ENCODE assay signal across 15 cellular contexts in genomic region chr7:18414885-18415284, GRCh38.
DNase-seq lines count a peak whose midpoint lies in the region; FAIRE-seq and TF ChIP-seq lines count a peak whose summit lies in the region.
"Had no signal": no experiment of that assay in that cellular context is flagged by ENCODE, and none has a peak within 500 bp of the region (broad histone marks: within the 10 kb centered on the region; RNA-seq: fewer than 3 reads in every experiment).

No MANE protein-coding gene starts in this region.

- no peaks in the 10 kb centered on the region for H3K79me2 ChIP-seq in ACC112 (ENCODE audit: control insufficient read depth, insufficient read depth, low read length, unreplicated experiment)
- no peaks in the 10 kb centered on the region for H3K79me2 ChIP-seq in H1 (ENCODE audit: control insufficient read depth in 1 of 2, insufficient read depth in 2 of 2, low read length in 2 of 2)

- no peak overlapping the region for H4K8ac ChIP-seq in H1 (ENCODE audit: extremely low read depth, insufficient read depth, low read length)

- H4K20me1 ChIP-seq in H1 (replicated peaks in 1 of 2; ENCODE audit: control insufficient read depth in 1 of 2, insufficient read depth in 2 of 2, low read length in 2 of 2) = no peaks in the 10 kb centered on the region
- H4K20me1 ChIP-seq: BLaER1 had no signal

- no peak overlapping the region for H2BK120ac ChIP-seq in H1 (replicated peaks; ENCODE audit: low read depth, low read length)

- FAIRE-seq in H1 (lab: Jason Lieb, UNC) = peak; percentile 28

- no peak overlapping the region for H2BK15ac ChIP-seq in H1 (ENCODE audit: low read length)

- no peak overlapping the region for H3K9ac ChIP-seq in H1 (replicated peaks in 1 of 4; ENCODE audit: extremely low read depth in 1 of 4, low read depth in 3 of 4, low read length in 3 of 4)
- H3K9ac ChIP-seq: BLaER1 had no signal

- H2AFZ ChIP-seq in ACC112 (ENCODE audit: low read length, unreplicated experiment) = peak overlapping the region; percentile 31
- H2AFZ ChIP-seq in H1 (ENCODE audit: low read length) = peak overlapping the region; percentile 36; the same call in 1 of the 2 replicates

- no peak overlapping the region for H3K4me3 ChIP-seq in ACC112 (ENCODE audit: low read depth, low read length)
- no peak overlapping the region for H3K4me3 ChIP-seq in H1 (ENCODE audit: extremely low read depth in 1 of 4, insufficient read depth in 2 of 4, low read depth in 3 of 4, low read length in 4 of 4)
- H3K4me3 ChIP-seq: BLaER1 had no signal

- TF ChIP-seq POLR2A in H1 (IDR thresholded peaks at IDR 0.05; ENCODE audit: control extremely low read depth in 1 of 2, low read depth in 2 of 2, low read length in 2 of 2) = no peak

- H3K36me3 ChIP-seq in ACC112 (ENCODE audit: insufficient read depth, low read length) (no peaks in the 10 kb centered on the region), H1 (ENCODE audit: control insufficient read depth in 2 of 4, insufficient read depth in 4 of 4, low read length in 3 of 4) (no peaks in the 10 kb centered on the region)
- H3K36me3 ChIP-seq: BLaER1 had no signal

- no peak overlapping the region for H2BK12ac ChIP-seq in H1 (ENCODE audit: low read depth, low read length)

- H3K4me2 ChIP-seq in H1 (ENCODE audit: insufficient read depth in 1 of 2, low read depth in 2 of 2, low read length in 2 of 2) = no peak overlapping the region
- H3K4me2 ChIP-seq: BLaER1 had no signal

- H3K4ac ChIP-seq in H1 (replicated peaks; ENCODE audit: insufficient read length, low read depth, low read length) = no peak overlapping the region

- H2AK5ac ChIP-seq in H1 (ENCODE audit: low read depth, low read length) = no peak overlapping the region

- no peak overlapping the region for H2BK5ac ChIP-seq in H1 (ENCODE audit: low read depth, low read length)

- no peak overlapping the region for H4K91ac ChIP-seq in H1 (replicated peaks; ENCODE audit: insufficient read length, low read length)

- no peak overlapping the region for H3K23ac ChIP-seq in H1 (ENCODE audit: insufficient read length)

- H3K9me3 ChIP-seq in H1 (ENCODE audit: insufficient read depth in 2 of 2, low read depth in 1 of 2, low read length in 1 of 2) = no peaks in the 10 kb centered on the region
- H3K9me3 ChIP-seq: BLaER1 had no signal

- no peaks in the 10 kb centered on the region for H3K79me1 ChIP-seq in H1 (ENCODE audit: low read depth, low read length)

- H3K18ac ChIP-seq in H1 (ENCODE audit: extremely low read depth, low read length) = no peak overlapping the region

- H3K27ac ChIP-seq in ACC112 (ENCODE audit: low read depth, low read length) = no peak overlapping the region
- no peak overlapping the region for H3K27ac ChIP-seq in H1 (ENCODE audit: low read depth, low read length)
- H3K27ac ChIP-seq: 22Rv1, BLaER1 had no signal

- no peaks in the 10 kb centered on the region for H3K23me2 ChIP-seq in H1 (ENCODE audit: low read depth, low read length)

- no peak for TF ChIP-seq CTCF in H1 (IDR thresholded peaks at IDR 0.05; ENCODE audit: control extremely low read depth in 1 of 3, insufficient read depth in 1 of 3, low read depth in 1 of 3, low read length in 3 of 3)

- no peaks in the 10 kb centered on the region for H3K27me3 ChIP-seq in ACC112 (ENCODE audit: insufficient read depth, low read length)
- H3K27me3 ChIP-seq in H1 (replicated peaks in 1 of 4; ENCODE audit: control insufficient read depth in 3 of 4, extremely low read depth in 1 of 4, insufficient read depth in 3 of 4, low read length in 3 of 4) = no peaks in the 10 kb centered on the region
- H3K27me3 ChIP-seq: BLaER1 had no signal

- H3K56ac ChIP-seq in H1 (replicated peaks; ENCODE audit: insufficient read length, low read depth, low read length) = no peak overlapping the region

- 83% methylated on average over 7 of the region's 7 CpGs; no CpG with 5 or more reads in 1 of the 2 experiments for WGBS in H1 (ENCODE audit: extremely low coverage in 1 of 2, insufficient coverage in 1 of 2, insufficient read length in 1 of 2, insufficient replicate concordance in 2 of 2, low coverage in 1 of 2, low lambda C conversion rate in 2 of 2, missing lambda C conversion rate in 1 of 2), 2 experiments

- no peak overlapping the region for H4K5ac ChIP-seq in H1 (ENCODE audit: insufficient read length, low read depth, low read length)

- no peak overlapping the region for H3K14ac ChIP-seq in H1 (ENCODE audit: insufficient read length)

- no peak for TF ChIP-seq RAD21 in H1 (IDR thresholded peaks at IDR 0.05 in 1 of 2, conservative IDR thresholded peaks at IDR 0.05 in 1 of 2; ENCODE audit: low read depth in 2 of 2, low read length in 2 of 2)

- POLR2A ChIA-PET in H1 (lab: Charles Lee; ENCODE audit: partially characterized antibody) = no interaction called here

- DNase-seq in DMS53 (lab: John Stamatoyannopoulos, UW) = peak; percentile 28
- DNase-seq in DMS53 treated with DMSO at 0.1 percent for 48 hours (lab: John Stamatoyannopoulos, UW; ENCODE audit: unreplicated experiment) = no peak
- DNase-seq in NCI-H69 (lab: John Stamatoyannopoulos, UW) = peak; percentile 64
- no peak for DNase-seq in H1 (ENCODE audit: low read depth in 1 of 2, low spot score in 2 of 2)
- no peak for DNase-seq in occipital lobe (lab: John Stamatoyannopoulos, UW)
- DNase-seq in NCI-H1930 (lab: John Stamatoyannopoulos, UW) = no peak
- DNase-seq in T1000 (lab: John Stamatoyannopoulos, UW) = no peak
- DNase-seq: CD8-positive, alpha-beta memory T cell; MV-4-11; NCI-H187; NCI-H526; SHP77 treated with DMSO at 0.1 percent for 48 hours had no signal

- no peak overlapping the region for H2BK20ac ChIP-seq in H1 (ENCODE audit: low read length)

- TF ChIP-seq EP300 in H1 (IDR thresholded peaks at IDR 0.05; ENCODE audit: borderline replicate concordance in 1 of 2, low read depth in 2 of 2, low read length in 2 of 2) = no peak

- CTCF ChIA-PET in H1 (lab: Charles Lee; ENCODE audit: partially characterized antibody) = no interaction called here

- no peaks in the 10 kb centered on the region for H3K4me1 ChIP-seq in ACC112 (ENCODE audit: control insufficient read depth, insufficient read depth, low read length, unreplicated experiment)
- H3K4me1 ChIP-seq in H1 (replicated peaks in 1 of 4; ENCODE audit: control insufficient read depth in 3 of 4, insufficient read depth in 4 of 4, low read length in 3 of 4) = peaks cover 0 to 5% (median 0%) of the 10 kb centered on the region in 4 experiments; a peak in 2 of 7 replicates
- H3K4me1 ChIP-seq: BLaER1 had no signal

TF ChIP-seq in H1, 55 proteins besides CTCF, POLR2A, EP300 and RAD21:
- TF ChIP-seq CHD1 (IDR thresholded peaks at IDR 0.05; ENCODE audit: low read depth, low read length) = no peak
- TF ChIP-seq SIX5 (IDR thresholded peaks at IDR 0.05; ENCODE audit: low read depth, low read length) = no peak
- no peak for TF ChIP-seq CEBPB (IDR thresholded peaks at IDR 0.05; ENCODE audit: low read depth, low read length)
- no peak for TF ChIP-seq RNF2 (IDR thresholded peaks at IDR 0.05; ENCODE audit: borderline replicate concordance, low read depth, low read length, missing control alignments, poor library complexity, severe bottlenecking)
- no peak for TF ChIP-seq KDM5A (IDR thresholded peaks at IDR 0.05; ENCODE audit: low read length)
- TF ChIP-seq CBX5 (IDR thresholded peaks at IDR 0.05; ENCODE audit: low read depth, low read length) = no peak
- no peak for TF ChIP-seq KDM1A (IDR thresholded peaks at IDR 0.05; ENCODE audit: borderline replicate concordance, low read length)
- TF ChIP-seq CHD2 (IDR thresholded peaks at IDR 0.05; ENCODE audit: low read length) = no peak
- TF ChIP-seq BRCA1 (IDR thresholded peaks at IDR 0.05; ENCODE audit: low read depth, low read length) = no peak
- no peak for TF ChIP-seq POU5F1 (IDR thresholded peaks at IDR 0.05; ENCODE audit: low read depth, low read length)
- TF ChIP-seq CREB1 (IDR thresholded peaks at IDR 0.05) = no peak

Comparison
In these comparisons a context has a peak if more than half of its experiments do, and no peak if none do; other contexts are left out.
1. DNase-seq: peak in DMS53 (single experiment) and NCI-H69 (single experiment); none in DMS53 treated with DMSO at 0.1 percent for 48 hours (single experiment), H1 (0 of 2), occipital lobe (single experiment), NCI-H1930 (0 of 2) and T1000 (single experiment).